In genomic region chr18:24189007-24189528, GRCh38 we compare ENCODE assay signal across 10 cellular contexts. TPM values are rescaled to one million over a fixed set of nuclear protein-coding genes. Genes with fewer than 3 reads are reported as not detected.
DNase-seq lines count a peak whose midpoint lies in the region; ATAC-seq, FAIRE-seq and TF ChIP-seq lines count a peak whose summit lies in the region.
"Had no signal": no experiment of that assay in that cellular context is flagged by ENCODE, and none has a peak within 500 bp of the region (broad histone marks: within the 10 kb centered on the region; RNA-seq: fewer than 3 reads in every experiment).

No MANE protein-coding gene starts in this region.

- H3K4me1 ChIP-seq in kidney (ENCODE audit: control insufficient read depth in 1 of 2, insufficient read depth in 1 of 2, low read depth in 1 of 2, low read length in 2 of 2), result no peaks in the 10 kb centered on the region
- H3K4me1 ChIP-seq: pancreas had no signal

- FAIRE-seq in kidney (lab: Jason Lieb, UNC), result peak; percentile 57
- FAIRE-seq: pancreas had no signal

- DNase-seq in kidney (no peak), NCI-H1105 treated with DMSO at 0.1 percent for 48 hours (lab: John Stamatoyannopoulos, UW) (no peak), G401 (ENCODE audit: low spot score) (no peak), ACHN (no peak)
- DNase-seq in activated CD4-positive, alpha-beta T cell treated with anti-CD3 and anti-CD28 coated beads for 4 hours, result no peak
- DNase-seq: CD8-positive, alpha-beta T cell; pancreas had no signal

- no peak overlapping the region for H3K9ac ChIP-seq in kidney (ENCODE audit: low read length in 2 of 2)

- peak; percentile 69 for ATAC-seq in GM18499 (IDR thresholded peaks at IDR 0.05; ENCODE audit: insufficient read depth, unreplicated experiment)
- ATAC-seq in GM21526 (IDR thresholded peaks at IDR 0.05; ENCODE audit: low FRiP score, unreplicated experiment), result peak; percentile 61
- ATAC-seq in HG03354 (IDR thresholded peaks at IDR 0.05; ENCODE audit: poor library complexity, severe bottlenecking, unreplicated experiment), result peak; percentile 59
- ATAC-seq: CD8-positive, alpha-beta T cell had no signal

- no peaks in the 10 kb centered on the region for H3K9me3 ChIP-seq in kidney (ENCODE audit: control insufficient read depth in 1 of 2, low read length in 2 of 2)
- H3K9me3 ChIP-seq: pancreas had no signal

- intact Hi-C loops in kidney (cut with DNase I), result no loop called here

- in situ Hi-C loops in G401 (cut with HindIII; ENCODE audit: low sequenced_read_pairs) (no loop called here), ACHN (cut with HindIII; ENCODE audit: low pct_ligation_motif_present, low pct_unique_long_range_greater_than_20kb, low sequenced_read_pairs) (no loop called here)

- no peak for TF ChIP-seq CTCF in kidney (IDR thresholded peaks at IDR 0.05; ENCODE audit: borderline replicate concordance, extremely low read depth, insufficient read depth)

- H3K36me3 ChIP-seq in kidney (ENCODE audit: control insufficient read depth in 1 of 2, insufficient read depth in 2 of 2, low read length in 2 of 2), result no peaks in the 10 kb centered on the region
- H3K36me3 ChIP-seq: pancreas had no signal

- H3K4me3 ChIP-seq in kidney (ENCODE audit: low read length in 2 of 2), result no peak overlapping the region
- H3K4me3 ChIP-seq: pancreas had no signal

- no peak overlapping the region for H3K27ac ChIP-seq in kidney (ENCODE audit: low read depth in 2 of 2, low read length in 2 of 2)
- H3K27ac ChIP-seq: pancreas had no signal

RNA-seq across cellular contexts. Expression of gene CABYR, which starts 50.2 kb away (rescaled TPM):
- total RNA-seq in kidney, result 1.6 TPM
- 0.82 TPM for polyA plus RNA-seq in kidney (ENCODE audit: insufficient read depth, low read depth, low replicate concordance)
- 0.41 TPM in 1 of 2 replicates, not detected in the other for total RNA-seq in G401 (2014; rRNA removed; shearing (Covaris generic))
